8 cellular contexts compared by ENCODE assay signal in the genomic region with DNA sequence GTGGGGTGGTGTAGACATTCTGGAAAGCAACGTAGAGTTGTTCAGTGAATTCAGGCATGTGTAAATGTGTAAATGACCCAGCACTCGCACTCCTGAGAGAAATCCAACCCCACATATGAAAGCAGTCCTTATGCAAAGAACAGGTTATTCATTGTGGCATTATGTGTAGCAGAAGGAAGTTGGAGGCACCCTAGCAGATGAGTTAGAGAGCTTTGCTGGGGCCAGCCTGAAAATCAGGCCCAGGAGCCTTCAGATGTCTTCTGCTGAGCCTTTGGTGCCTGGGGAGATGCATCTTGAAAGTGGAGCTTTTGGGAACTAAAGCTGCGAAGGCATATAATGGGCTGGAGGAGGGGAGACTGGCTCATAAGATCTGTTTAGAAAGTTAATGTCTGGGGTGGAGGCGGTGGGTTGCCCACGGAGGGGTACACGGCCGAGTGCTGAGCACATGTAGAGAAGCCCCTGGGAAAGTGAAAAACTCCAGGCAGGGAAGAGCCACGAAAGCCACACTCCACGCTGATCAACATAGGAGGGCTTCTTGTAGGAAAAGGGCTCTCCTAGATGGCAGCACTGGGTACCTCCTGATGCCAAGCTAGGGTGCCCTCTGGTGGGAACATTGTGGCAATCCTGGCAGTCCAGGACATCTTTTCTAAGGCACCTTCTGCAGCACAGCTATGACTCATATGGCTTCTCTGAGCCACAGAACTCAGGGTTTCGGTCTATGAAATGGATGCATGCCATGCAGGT. TPM values are rescaled to one million over a fixed set of nuclear protein-coding genes. Genes with fewer than 3 reads are reported as not detected.
A peak's percentile ranks its signal among the peaks of the same experiment; 100 is the strongest.
DNase-seq lines count a peak whose midpoint lies in the region; ATAC-seq lines count a peak whose summit lies in the region.

No MANE protein-coding gene starts in this region.

- ATAC-seq in GM19025 (IDR thresholded peaks at IDR 0.05; ENCODE audit: low read depth, unreplicated experiment) (peak; percentile 91), HG03354 (IDR thresholded peaks at IDR 0.05; ENCODE audit: poor library complexity, severe bottlenecking, unreplicated experiment) (peak; percentile 91), left lobe of liver (peak; percentile 96)

- DNase-seq in AG20443 (ENCODE audit: low spot score) (peak; percentile 96), NCI-H446 (lab: John Stamatoyannopoulos, UW) (peak; percentile 73 to 87), cerebellum (ENCODE audit: low spot score) (peak; percentile 83), left lobe of liver (ENCODE audit: low spot score) (peak; percentile 77)
- DNase-seq in activated CD4-positive, alpha-beta T cell treated with anti-CD3 and anti-CD28 coated beads for 1 hour: peak; percentile 69
- peak; percentile 41 to 62 (median 50) for DNase-seq in stimulated activated CD4-positive, alpha-beta T cell treated with anti-CD3 and anti-CD28 coated beads, TNF-alpha, amount 100 ng/mL, for 1 hour (ENCODE audit: low read depth in 3 of 3, low spot score in 1 of 3)

RNA-seq across cellular contexts. Expression of gene KRT83, which starts 6.1 kb away (rescaled TPM):
- not detected for total RNA-seq in cerebellum
- not detected for total RNA-seq in left lobe of liver

RNA-seq across cellular contexts. Expression of gene KRT81, which starts 35.9 kb away (rescaled TPM):
- total RNA-seq in cerebellum (not detected), left lobe of liver (0.65 TPM)

RNA-seq across cellular contexts. Expression of gene KRT85, which starts 40.0 kb away (rescaled TPM):
- total RNA-seq in cerebellum (not detected), left lobe of liver (not detected)

RNA-seq across cellular contexts. Expression of gene KRT86, which starts 52.8 kb away (rescaled TPM):
- total RNA-seq in cerebellum: not detected
- total RNA-seq in left lobe of liver: not detected

RNA-seq across cellular contexts. Expression of gene KRT84, which starts 58.2 kb away (rescaled TPM):
- total RNA-seq in cerebellum (not detected), left lobe of liver (not detected)

Comparison
In these comparisons a context has a peak if more than half of its experiments do, and no peak if none do; other contexts are left out.
1. Peak in every context shown above with its lines: DNase-seq and ATAC-seq.